Comparison of ENCODE assay signal across 19 cellular contexts in the genomic region with DNA sequence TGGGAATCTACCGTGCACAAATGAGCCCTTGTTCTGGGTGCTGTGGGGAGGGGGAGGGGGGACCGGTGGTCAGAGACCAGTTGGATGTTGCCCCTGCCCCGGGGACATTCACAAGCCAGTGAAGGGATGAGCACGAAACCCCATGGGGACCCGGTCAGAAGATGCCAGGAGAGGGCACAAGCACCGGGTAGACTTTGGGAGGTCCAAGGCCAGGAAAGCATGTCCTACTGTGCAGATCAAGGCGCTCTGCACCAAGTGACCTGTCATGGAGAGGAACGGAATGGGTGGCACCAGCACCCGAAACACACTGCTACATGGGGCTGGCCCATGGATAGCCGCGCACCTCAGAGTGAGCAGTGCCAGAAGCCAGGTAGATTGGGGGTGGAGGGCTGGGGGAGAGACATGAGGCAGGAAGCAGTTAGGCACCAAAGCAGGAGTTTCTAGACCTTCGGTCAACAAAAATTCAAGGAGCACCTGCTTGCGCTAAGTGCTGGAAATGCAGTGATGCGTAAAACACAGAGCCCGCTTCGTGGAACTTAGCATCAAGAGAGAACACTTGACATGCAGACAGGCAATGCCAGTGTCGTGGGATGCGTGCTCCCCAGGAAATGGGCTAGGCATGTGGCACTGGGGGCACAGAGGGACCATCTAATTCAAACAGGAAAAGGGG.
"Had no signal": no experiment of that assay in that cellular context is flagged by ENCODE, and none has a peak within 500 bp of the region (broad histone marks: within the 10 kb centered on the region; RNA-seq: fewer than 3 reads in every experiment).

No MANE protein-coding gene starts in this region.

- H3K9me3 ChIP-seq: breast epithelium, esophagus squamous epithelium, tibial artery, uterus had no signal

- H3K27ac ChIP-seq: breast epithelium, esophagus squamous epithelium, tibial artery, uterus had no signal

- ATAC-seq: activated CD8-positive, alpha-beta T cell treated with anti-CD3 and anti-CD28 coated beads for 36 hours; activated T-cell treated with anti-CD3 and anti-CD28 coated beads, Interleukin-2, amount 50 U/mL, for 72 hours; naive thymus-derived CD8-positive, alpha-beta T cell had no signal

- H3K4me1 ChIP-seq: breast epithelium had no signal

- H3K27me3 ChIP-seq: breast epithelium, esophagus squamous epithelium, uterus had no signal

- FAIRE-seq: astrocyte had no signal

- DNase-seq: activated CD4-positive, alpha-beta T cell treated with anti-CD3 and anti-CD28 coated beads, Interleukin-2, amount 10 ng/mL, durations not matched to agents 24 days and 14 days; activated CD8-positive, alpha-beta T cell treated with anti-CD3 and anti-CD28 coated beads for 36 hours; activated effector memory CD4-positive, alpha-beta T cell treated with anti-CD3 and anti-CD28 coated beads, Interleukin-2, amount 50 U/mL, for 16 hours; activated naive CD4-positive, alpha-beta T cell treated with anti-CD3 and anti-CD28 coated beads, Interleukin-2, amount 50 U/mL, for 16 hours; activated T-cell treated with anti-CD3 and anti-CD28 coated beads, Interleukin-2, amount 50 U/mL, for 72 hours; cerebellar nuclear complex; effector memory CD4-positive, alpha-beta T cell; esophagus squamous epithelium; mesendoderm; naive thymus-derived CD8-positive, alpha-beta T cell; nucleus accumbens; posterior cingulate gyrus; stimulated activated CD4-positive, alpha-beta T cell treated with anti-CD3 and anti-CD28 coated beads, Interleukin-1b, Interleukin-23, amount 100 ng/mL, for 48 hours; stimulated activated naive CD4-positive, alpha-beta T cell treated with Interleukin-2 at 50 U/mL for 16 hours; T1000; tibial artery; uterus had no signal

- H3K36me3 ChIP-seq: breast epithelium, esophagus squamous epithelium, tibial artery, uterus had no signal

- H3K4me3 ChIP-seq: breast epithelium, esophagus squamous epithelium, tibial artery, uterus had no signal
